1 cellular context compared by ENCODE assay signal in the genomic region with DNA sequence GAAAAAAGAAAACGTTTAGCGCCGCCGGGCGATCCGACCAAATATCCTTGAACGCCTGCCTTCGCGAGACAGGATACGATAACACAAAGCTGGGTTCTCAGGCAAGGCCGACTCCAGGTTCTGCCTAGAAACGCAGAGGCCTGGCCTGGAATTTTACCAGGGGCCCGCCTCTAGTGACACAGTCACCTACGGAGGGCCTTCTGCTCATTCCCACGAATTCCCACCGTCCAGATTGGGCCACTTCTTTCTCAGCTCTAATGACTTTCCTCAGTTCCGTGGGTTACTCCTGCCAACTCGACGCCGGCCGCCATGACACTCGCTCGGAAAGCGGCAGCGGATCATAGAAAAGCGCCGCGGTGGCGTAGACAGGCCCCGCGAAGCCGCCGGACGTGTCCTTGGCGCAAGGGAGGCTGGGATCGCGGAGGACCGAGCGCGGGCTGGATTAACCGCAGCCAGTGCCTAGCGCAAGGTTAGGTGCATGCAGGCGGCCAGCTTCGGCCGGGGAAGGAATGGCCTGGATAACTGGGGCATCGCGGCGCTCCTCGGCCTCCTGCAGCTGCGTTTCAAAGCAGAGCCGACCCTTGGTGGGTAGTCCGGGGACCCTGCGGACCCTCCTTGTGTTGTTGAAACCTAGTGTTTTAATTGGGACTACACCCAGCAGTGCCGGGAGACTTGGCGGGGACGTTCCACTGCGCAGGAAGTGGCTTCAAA.
TF ChIP-seq lines count a peak whose summit lies in the region.

A gene (minus strand): TSS at position 340 of the 711 bp plus-strand sequence. CDS start 374 bp downstream, outside the sequence.

TF ChIP-seq in GM12878, 131 proteins besides CTCF, POLR2A, EP300 and RAD21 (continued from another document and continues in another):
- TF ChIP-seq, protein P1, sequence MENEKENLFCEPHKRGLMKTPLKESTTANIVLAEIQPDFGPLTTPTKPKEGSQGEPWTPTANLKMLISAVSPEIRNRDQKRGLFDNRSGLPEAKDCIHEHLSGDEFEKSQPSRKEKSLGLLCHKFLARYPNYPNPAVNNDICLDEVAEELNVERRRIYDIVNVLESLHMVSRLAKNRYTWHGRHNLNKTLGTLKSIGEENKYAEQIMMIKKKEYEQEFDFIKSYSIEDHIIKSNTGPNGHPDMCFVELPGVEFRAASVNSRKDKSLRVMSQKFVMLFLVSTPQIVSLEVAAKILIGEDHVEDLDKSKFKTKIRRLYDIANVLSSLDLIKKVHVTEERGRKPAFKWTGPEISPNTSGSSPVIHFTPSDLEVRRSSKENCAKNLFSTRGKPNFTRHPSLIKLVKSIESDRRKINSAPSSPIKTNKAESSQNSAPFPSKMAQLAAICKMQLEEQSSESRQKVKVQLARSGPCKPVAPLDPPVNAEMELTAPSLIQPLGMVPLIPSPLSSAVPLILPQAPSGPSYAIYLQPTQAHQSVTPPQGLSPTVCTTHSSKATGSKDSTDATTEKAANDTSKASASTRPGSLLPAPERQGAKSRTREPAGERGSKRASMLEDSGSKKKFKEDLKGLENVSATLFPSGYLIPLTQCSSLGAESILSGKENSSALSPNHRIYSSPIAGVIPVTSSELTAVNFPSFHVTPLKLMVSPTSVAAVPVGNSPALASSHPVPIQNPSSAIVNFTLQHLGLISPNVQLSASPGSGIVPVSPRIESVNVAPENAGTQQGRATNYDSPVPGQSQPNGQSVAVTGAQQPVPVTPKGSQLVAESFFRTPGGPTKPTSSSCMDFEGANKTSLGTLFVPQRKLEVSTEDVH (IDR thresholded peaks at IDR 0.05; ENCODE audit: low read depth, partially characterized antibody): peak; percentile 27
- peak; percentile 65 for TF ChIP-seq KLF5 (IDR thresholded peaks at IDR 0.05; ENCODE audit: partially characterized antibody)
- no peak; the same call in 1 of the 2 replicates for TF ChIP-seq ZBED1 (IDR thresholded peaks at IDR 0.05; ENCODE audit: borderline replicate concordance)
- no peak for TF ChIP-seq HDAC6 (IDR thresholded peaks at IDR 0.05; ENCODE audit: unreplicated experiment)
- peak in 1 of 2 experiments; percentile 64; a peak in 2 of 3 replicates for TF ChIP-seq EGR1 (IDR thresholded peaks at IDR 0.05; ENCODE audit: borderline replicate concordance in 1 of 2, low read depth in 2 of 2, low read length in 2 of 2)
- peak; percentile 92 for TF ChIP-seq SMAD5 (IDR thresholded peaks at IDR 0.05; ENCODE audit: low read depth)
- no peak for TF ChIP-seq KAT2A (conservative IDR thresholded peaks at IDR 0.05; ENCODE audit: control insufficient read depth, low read depth, low read length)
- TF ChIP-seq PAX5 (IDR thresholded peaks at IDR 0.05; ENCODE audit: borderline replicate concordance, low read depth, low read length): peak; percentile 36; the same call in 1 of the 2 replicates
- TF ChIP-seq, protein P2, sequence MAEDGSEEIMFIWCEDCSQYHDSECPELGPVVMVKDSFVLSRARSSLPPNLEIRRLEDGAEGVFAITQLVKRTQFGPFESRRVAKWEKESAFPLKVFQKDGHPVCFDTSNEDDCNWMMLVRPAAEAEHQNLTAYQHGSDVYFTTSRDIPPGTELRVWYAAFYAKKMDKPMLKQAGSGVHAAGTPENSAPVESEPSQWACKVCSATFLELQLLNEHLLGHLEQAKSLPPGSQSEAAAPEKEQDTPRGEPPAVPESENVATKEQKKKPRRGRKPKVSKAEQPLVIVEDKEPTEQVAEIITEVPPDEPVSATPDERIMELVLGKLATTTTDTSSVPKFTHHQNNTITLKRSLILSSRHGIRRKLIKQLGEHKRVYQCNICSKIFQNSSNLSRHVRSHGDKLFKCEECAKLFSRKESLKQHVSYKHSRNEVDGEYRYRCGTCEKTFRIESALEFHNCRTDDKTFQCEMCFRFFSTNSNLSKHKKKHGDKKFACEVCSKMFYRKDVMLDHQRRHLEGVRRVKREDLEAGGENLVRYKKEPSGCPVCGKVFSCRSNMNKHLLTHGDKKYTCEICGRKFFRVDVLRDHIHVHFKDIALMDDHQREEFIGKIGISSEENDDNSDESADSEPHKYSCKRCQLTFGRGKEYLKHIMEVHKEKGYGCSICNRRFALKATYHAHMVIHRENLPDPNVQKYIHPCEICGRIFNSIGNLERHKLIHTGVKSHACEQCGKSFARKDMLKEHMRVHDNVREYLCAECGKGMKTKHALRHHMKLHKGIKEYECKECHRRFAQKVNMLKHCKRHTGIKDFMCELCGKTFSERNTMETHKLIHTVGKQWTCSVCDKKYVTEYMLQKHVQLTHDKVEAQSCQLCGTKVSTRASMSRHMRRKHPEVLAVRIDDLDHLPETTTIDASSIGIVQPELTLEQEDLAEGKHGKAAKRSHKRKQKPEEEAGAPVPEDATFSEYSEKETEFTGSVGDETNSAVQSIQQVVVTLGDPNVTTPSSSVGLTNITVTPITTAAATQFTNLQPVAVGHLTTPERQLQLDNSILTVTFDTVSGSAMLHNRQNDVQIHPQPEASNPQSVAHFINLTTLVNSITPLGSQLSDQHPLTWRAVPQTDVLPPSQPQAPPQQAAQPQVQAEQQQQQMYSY (CRISPR knock-in tag; IDR thresholded peaks at IDR 0.05): no peak
- TF ChIP-seq, protein P3, sequence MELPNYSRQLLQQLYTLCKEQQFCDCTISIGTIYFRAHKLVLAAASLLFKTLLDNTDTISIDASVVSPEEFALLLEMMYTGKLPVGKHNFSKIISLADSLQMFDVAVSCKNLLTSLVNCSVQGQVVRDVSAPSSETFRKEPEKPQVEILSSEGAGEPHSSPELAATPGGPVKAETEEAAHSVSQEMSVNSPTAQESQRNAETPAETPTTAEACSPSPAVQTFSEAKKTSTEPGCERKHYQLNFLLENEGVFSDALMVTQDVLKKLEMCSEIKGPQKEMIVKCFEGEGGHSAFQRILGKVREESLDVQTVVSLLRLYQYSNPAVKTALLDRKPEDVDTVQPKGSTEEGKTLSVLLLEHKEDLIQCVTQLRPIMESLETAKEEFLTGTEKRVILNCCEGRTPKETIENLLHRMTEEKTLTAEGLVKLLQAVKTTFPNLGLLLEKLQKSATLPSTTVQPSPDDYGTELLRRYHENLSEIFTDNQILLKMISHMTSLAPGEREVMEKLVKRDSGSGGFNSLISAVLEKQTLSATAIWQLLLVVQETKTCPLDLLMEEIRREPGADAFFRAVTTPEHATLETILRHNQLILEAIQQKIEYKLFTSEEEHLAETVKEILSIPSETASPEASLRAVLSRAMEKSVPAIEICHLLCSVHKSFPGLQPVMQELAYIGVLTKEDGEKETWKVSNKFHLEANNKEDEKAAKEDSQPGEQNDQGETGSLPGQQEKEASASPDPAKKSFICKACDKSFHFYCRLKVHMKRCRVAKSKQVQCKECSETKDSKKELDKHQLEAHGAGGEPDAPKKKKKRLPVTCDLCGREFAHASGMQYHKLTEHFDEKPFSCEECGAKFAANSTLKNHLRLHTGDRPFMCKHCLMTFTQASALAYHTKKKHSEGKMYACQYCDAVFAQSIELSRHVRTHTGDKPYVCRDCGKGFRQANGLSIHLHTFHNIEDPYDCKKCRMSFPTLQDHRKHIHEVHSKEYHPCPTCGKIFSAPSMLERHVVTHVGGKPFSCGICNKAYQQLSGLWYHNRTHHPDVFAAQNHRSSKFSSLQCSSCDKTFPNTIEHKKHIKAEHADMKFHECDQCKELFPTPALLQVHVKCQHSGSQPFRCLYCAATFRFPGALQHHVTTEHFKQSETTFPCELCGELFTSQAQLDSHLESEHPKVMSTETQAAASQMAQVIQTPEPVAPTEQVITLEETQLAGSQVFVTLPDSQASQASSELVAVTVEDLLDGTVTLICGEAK (IDR thresholded peaks at IDR 0.05; ENCODE audit: borderline replicate concordance): peak; percentile 70; the same call in 1 of the 2 replicates
- peak; percentile 92; the same call in 2 of the 3 replicates for TF ChIP-seq POU2F2 (IDR thresholded peaks at IDR 0.05; ENCODE audit: borderline replicate concordance, low read depth, low read length)
- peak; percentile 91 for TF ChIP-seq POLR2AphosphoS5 (IDR thresholded peaks at IDR 0.05; ENCODE audit: low read length)
- TF ChIP-seq JUNB (IDR thresholded peaks at IDR 0.05): no peak
- no peak for TF ChIP-seq ZNF384 (IDR thresholded peaks at IDR 0.05; ENCODE audit: borderline replicate concordance, low read depth, low read length)
- TF ChIP-seq TAF1 (IDR thresholded peaks at IDR 0.05; ENCODE audit: borderline replicate concordance, low read depth, low read length): peak; percentile 96
- TF ChIP-seq NFXL1 (IDR thresholded peaks at IDR 0.05; ENCODE audit: borderline replicate concordance): no peak
- TF ChIP-seq IKZF2 (IDR thresholded peaks at IDR 0.05): peak; percentile 30 to 55
- TF ChIP-seq SMAD1 (IDR thresholded peaks at IDR 0.05; ENCODE audit: low read depth, partially characterized antibody): no peak
- peak; percentile 48 for TF ChIP-seq SIX5 (IDR thresholded peaks at IDR 0.05; ENCODE audit: low read depth, low read length, severe bottlenecking)
- TF ChIP-seq RUNX3 (IDR thresholded peaks at IDR 0.05; ENCODE audit: low read length): peak; percentile 98
- TF ChIP-seq, protein P4, sequence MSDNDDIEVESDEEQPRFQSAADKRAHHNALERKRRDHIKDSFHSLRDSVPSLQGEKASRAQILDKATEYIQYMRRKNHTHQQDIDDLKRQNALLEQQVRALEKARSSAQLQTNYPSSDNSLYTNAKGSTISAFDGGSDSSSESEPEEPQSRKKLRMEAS (IDR thresholded peaks at IDR 0.05; ENCODE audit: low read depth, low read length): no peak; the same call in 1 of the 2 replicates
- TF ChIP-seq, protein P5, sequence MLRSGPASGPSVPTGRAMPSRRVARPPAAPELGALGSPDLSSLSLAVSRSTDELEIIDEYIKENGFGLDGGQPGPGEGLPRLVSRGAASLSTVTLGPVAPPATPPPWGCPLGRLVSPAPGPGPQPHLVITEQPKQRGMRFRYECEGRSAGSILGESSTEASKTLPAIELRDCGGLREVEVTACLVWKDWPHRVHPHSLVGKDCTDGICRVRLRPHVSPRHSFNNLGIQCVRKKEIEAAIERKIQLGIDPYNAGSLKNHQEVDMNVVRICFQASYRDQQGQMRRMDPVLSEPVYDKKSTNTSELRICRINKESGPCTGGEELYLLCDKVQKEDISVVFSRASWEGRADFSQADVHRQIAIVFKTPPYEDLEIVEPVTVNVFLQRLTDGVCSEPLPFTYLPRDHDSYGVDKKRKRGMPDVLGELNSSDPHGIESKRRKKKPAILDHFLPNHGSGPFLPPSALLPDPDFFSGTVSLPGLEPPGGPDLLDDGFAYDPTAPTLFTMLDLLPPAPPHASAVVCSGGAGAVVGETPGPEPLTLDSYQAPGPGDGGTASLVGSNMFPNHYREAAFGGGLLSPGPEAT (IDR thresholded peaks at IDR 0.05; ENCODE audit: low read depth): peak; percentile 91; the same call in 1 of the 2 replicates
- TF ChIP-seq BRCA1 (IDR thresholded peaks at IDR 0.05; ENCODE audit: low read depth, low read length): no peak
- TF ChIP-seq ZNF24 (IDR thresholded peaks at IDR 0.05): peak; percentile 66
- TF ChIP-seq TARDBP (IDR thresholded peaks at IDR 0.05; ENCODE audit: borderline replicate concordance): 0 out of 2 replicates have a peak, but pooled peaks have one; percentile 18
- TF ChIP-seq HCFC1 (IDR thresholded peaks at IDR 0.05; ENCODE audit: low read length): peak; percentile 70
- TF ChIP-seq FOXM1 (IDR thresholded peaks at IDR 0.05; ENCODE audit: low read depth, low read length): peak; percentile 13; the same call in 1 of the 2 replicates
- 0 out of 2 replicates have a peak, but pooled peaks have one; percentile 31 for TF ChIP-seq HDAC2 (IDR thresholded peaks at IDR 0.05)
- no peak for TF ChIP-seq BCL11A (IDR thresholded peaks at IDR 0.05; ENCODE audit: low read depth, low read length)
- 0 out of 2 replicates have a peak, but pooled peaks have one; percentile 41 for TF ChIP-seq JUND (IDR thresholded peaks at IDR 0.05; ENCODE audit: low read depth, low read length)
- 0 out of 2 replicates have a peak, but pooled peaks have one; percentile 59 for TF ChIP-seq LARP7 (IDR thresholded peaks at IDR 0.05)
- peak; percentile 92 for TF ChIP-seq CREB1 (IDR thresholded peaks at IDR 0.05; ENCODE audit: low read depth)
- TF ChIP-seq SPI1 (IDR thresholded peaks at IDR 0.05; ENCODE audit: borderline replicate concordance, insufficient read depth, low read depth, low read length): 0 out of 2 replicates have a peak, but pooled peaks have one; percentile 13
- no peak for TF ChIP-seq ZNF274 (IDR thresholded peaks at IDR 0.05; ENCODE audit: insufficient read depth, insufficient read length)
- no peak for TF ChIP-seq YBX1 (IDR thresholded peaks at IDR 0.05)
- TF ChIP-seq, protein P6, sequence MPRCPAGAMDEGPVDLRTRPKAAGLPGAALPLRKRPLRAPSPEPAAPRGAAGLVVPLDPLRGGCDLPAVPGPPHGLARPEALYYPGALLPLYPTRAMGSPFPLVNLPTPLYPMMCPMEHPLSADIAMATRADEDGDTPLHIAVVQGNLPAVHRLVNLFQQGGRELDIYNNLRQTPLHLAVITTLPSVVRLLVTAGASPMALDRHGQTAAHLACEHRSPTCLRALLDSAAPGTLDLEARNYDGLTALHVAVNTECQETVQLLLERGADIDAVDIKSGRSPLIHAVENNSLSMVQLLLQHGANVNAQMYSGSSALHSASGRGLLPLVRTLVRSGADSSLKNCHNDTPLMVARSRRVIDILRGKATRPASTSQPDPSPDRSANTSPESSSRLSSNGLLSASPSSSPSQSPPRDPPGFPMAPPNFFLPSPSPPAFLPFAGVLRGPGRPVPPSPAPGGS (IDR thresholded peaks at IDR 0.05; ENCODE audit: borderline replicate concordance, insufficient read depth, low read depth, low read length, poor library complexity, severe bottlenecking): no peak
- TF ChIP-seq RAD51 (IDR thresholded peaks at IDR 0.05): no peak
- peak; percentile 85; the same call in 1 of the 2 replicates for TF ChIP-seq NBN (IDR thresholded peaks at IDR 0.05)
- no peak for TF ChIP-seq MEF2A (IDR thresholded peaks at IDR 0.05; ENCODE audit: insufficient read depth, low read depth, low read length)
- no peak for TF ChIP-seq NR2C2 (IDR thresholded peaks at IDR 0.05; ENCODE audit: borderline replicate concordance, control insufficient read depth, insufficient read length, low read depth)
- peak; percentile 47; the same call in 1 of the 2 replicates for TF ChIP-seq NR2C1 (IDR thresholded peaks at IDR 0.05)
- TF ChIP-seq, protein P7, sequence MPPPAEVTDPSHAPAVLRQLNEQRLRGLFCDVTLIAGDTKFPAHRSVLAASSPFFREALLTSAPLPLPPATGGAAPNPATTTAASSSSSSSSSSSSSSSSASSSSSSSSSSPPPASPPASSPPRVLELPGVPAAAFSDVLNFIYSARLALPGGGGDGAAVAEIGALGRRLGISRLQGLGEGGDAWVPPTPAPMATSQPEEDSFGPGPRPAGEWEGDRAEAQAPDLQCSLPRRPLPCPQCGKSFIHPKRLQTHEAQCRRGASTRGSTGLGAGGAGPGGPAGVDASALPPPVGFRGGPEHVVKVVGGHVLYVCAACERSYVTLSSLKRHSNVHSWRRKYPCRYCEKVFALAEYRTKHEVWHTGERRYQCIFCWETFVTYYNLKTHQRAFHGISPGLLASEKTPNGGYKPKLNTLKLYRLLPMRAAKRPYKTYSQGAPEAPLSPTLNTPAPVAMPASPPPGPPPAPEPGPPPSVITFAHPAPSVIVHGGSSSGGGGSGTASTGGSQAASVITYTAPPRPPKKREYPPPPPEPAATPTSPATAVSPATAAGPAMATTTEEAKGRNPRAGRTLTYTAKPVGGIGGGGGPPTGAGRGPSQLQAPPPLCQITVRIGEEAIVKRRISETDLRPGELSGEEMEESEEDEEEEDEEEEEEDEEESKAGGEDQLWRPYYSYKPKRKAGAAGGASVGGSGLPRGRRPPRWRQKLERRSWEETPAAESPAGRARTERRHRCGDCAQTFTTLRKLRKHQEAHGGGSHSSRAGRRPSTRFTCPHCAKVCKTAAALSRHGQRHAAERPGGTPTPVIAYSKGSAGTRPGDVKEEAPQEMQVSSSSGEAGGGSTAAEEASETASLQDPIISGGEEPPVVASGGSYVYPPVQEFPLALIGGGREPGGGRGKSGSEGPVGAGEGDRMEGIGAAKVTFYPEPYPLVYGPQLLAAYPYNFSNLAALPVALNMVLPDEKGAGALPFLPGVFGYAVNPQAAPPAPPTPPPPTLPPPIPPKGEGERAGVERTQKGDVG (CRISPR knock-in tag; IDR thresholded peaks at IDR 0.05): no peak
